8 cellular contexts compared by ENCODE assay signal in the genomic region with DNA sequence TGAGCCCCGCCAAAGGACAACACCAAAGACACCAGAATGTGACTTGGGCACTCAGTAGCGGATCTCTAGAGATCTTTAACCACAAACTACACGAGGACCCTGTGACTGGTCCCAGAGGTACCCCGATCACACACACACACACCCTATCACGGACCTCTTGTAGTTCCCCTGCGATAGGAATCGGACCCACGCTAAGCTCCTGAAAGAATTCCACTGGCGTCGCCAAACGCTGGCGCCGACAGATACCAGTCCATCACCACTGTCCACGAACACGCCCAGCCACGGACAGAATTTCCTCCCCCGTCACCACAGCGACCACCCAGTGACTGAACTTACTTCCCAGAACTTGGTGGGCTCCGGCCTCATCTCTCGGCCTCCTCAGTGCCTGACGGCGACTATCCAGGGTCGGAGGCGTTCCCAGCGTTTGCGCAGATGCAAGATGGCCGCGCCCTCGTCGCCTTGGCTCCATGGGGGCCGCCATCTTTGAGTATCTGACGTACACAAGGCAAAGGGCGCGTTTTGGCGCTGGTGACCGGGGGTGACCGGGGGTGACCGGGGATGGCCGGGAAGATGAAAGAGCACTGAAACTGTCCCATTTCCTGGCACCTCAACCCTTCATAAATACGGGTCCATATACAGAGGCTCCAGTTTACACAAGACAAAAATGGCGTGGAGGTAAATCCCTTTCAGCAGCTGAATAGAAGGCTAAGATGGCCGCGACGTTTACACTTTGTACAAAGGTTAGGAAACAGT. TPM values are rescaled to one million over a fixed set of nuclear protein-coding genes. Genes with fewer than 3 reads are reported as not detected.
DNase-seq lines count a peak whose midpoint lies in the region; ATAC-seq and TF ChIP-seq lines count a peak whose summit lies in the region.

A gene (minus strand): TSS at position 407 of the 753 bp plus-strand sequence. CDS start 4,500 bp downstream, outside the sequence.

- no peaks in the 10 kb centered on the region for H3K27me3 Mint-ChIP-seq in CD4-positive, CD25-positive, alpha-beta regulatory T cell
- H3K27me3 Mint-ChIP-seq in activated T-cell treated with anti-CD3 and anti-CD28 coated beads, Interleukin-2, amount 50 U/mL, for 4 hours (ENCODE audit: low read depth), result no peaks in the 10 kb centered on the region

- 0 to 1% methylated on average over 44 of the region's 44 CpGs for WGBS in esophagus, 2 donors

- peak within 1 kb of the TSS; percentile 100 for H2AFZ ChIP-seq in OCI-LY3 (ENCODE audit: low read depth, low read length)

- H3K27ac Mint-ChIP-seq in CD4-positive, CD25-positive, alpha-beta regulatory T cell, result peak within 1 kb of the TSS; percentile 96 to 98 (median 97)

- ATAC-seq in CD4-positive, CD25-positive, alpha-beta regulatory T cell (ENCODE audit: low read depth in 2 of 2), result peak; percentile 89 to 92
- peak; percentile 75 for ATAC-seq in GM19438 (IDR thresholded peaks at IDR 0.05; ENCODE audit: low read depth, unreplicated experiment)
- ATAC-seq in activated T-cell treated with anti-CD3 and anti-CD28 coated beads, Interleukin-2, amount 50 U/mL, for 4 hours, result peak; percentile 99

- H3K4me3 Mint-ChIP-seq in CD4-positive, CD25-positive, alpha-beta regulatory T cell, result peak within 1 kb of the TSS; percentile 97 to 98 (median 97)
- peak within 1 kb of the TSS; percentile 96 for H3K4me3 Mint-ChIP-seq in activated T-cell treated with anti-CD3 and anti-CD28 coated beads, Interleukin-2, amount 50 U/mL, for 4 hours

- H3K27ac ChIP-seq in CD4-positive, CD25-positive, alpha-beta regulatory T cell (ENCODE audit: insufficient read depth, low read length, poor library complexity, severe bottlenecking), result peak within 1 kb of the TSS; percentile 75
- H3K27ac ChIP-seq in OCI-LY3 (ENCODE audit: low read length) (peak within 1 kb of the TSS; percentile 51), esophagus (ENCODE audit: low read depth in 2 of 2, low read length in 1 of 2) (peak within 1 kb of the TSS; percentile 71 to 95), mucosa of rectum (ENCODE audit: low read depth in 2 of 2, low read length in 2 of 2) (peak within 1 kb of the TSS; percentile 67 to 89)

- H3K27me3 ChIP-seq in CD4-positive, CD25-positive, alpha-beta regulatory T cell (ENCODE audit: control insufficient read depth, insufficient read depth, low read length), result no peaks in the 10 kb centered on the region
- no peaks in the 10 kb centered on the region for H3K27me3 ChIP-seq in OCI-LY3 (ENCODE audit: low read depth, low read length)
- H3K27me3 ChIP-seq in esophagus (ENCODE audit: control insufficient read depth in 1 of 2, insufficient read depth in 2 of 2, low read length in 2 of 2), result no peaks in the 10 kb centered on the region
- H3K27me3 ChIP-seq in mucosa of rectum (ENCODE audit: control insufficient read depth in 2 of 2, insufficient read depth in 2 of 2, low read length in 2 of 2), result no peaks in the 10 kb centered on the region

- H3K4me1 Mint-ChIP-seq in CD4-positive, CD25-positive, alpha-beta regulatory T cell, result peaks cover 10 to 26% (median 18%) of the 10 kb centered on the region in 4 donors
- peaks cover 19% of the 10 kb centered on the region for H3K4me1 Mint-ChIP-seq in activated T-cell treated with anti-CD3 and anti-CD28 coated beads, Interleukin-2, amount 50 U/mL, for 4 hours (ENCODE audit: low read depth)

- H3K36me3 ChIP-seq in CD4-positive, CD25-positive, alpha-beta regulatory T cell (ENCODE audit: control insufficient read depth, insufficient read depth, low read length), result peaks cover 14% of the 10 kb centered on the region
- H3K36me3 ChIP-seq in OCI-LY3 (replicated peaks; ENCODE audit: low read depth, low read length) (peaks cover 56% of the 10 kb centered on the region), esophagus (ENCODE audit: control insufficient read depth in 2 of 2, insufficient read depth in 2 of 2, low read length in 1 of 2) (peaks cover 0 to 3% of the 10 kb centered on the region in 2 donors), mucosa of rectum (ENCODE audit: control insufficient read depth in 2 of 2, insufficient read depth in 2 of 2, low read length in 2 of 2) (peaks cover 10 to 12% of the 10 kb centered on the region in 2 donors)

- H3K4me3 ChIP-seq in CD4-positive, CD25-positive, alpha-beta regulatory T cell (ENCODE audit: low read depth, low read length), result peak within 1 kb of the TSS; percentile 95
- H3K4me3 ChIP-seq in OCI-LY3 (ENCODE audit: low read length), result peak within 1 kb of the TSS; percentile 90
- H3K4me3 ChIP-seq in esophagus (ENCODE audit: low read depth in 1 of 2, low read length in 2 of 2), result peak within 1 kb of the TSS; percentile 68 to 75
- peak within 1 kb of the TSS; percentile 88 to 99 for H3K4me3 ChIP-seq in mucosa of rectum (ENCODE audit: low read length in 2 of 2)

- peak within 1 kb of the TSS; percentile 92 for H3K4me2 ChIP-seq in OCI-LY3 (ENCODE audit: low read length)

- H3K9me3 ChIP-seq in CD4-positive, CD25-positive, alpha-beta regulatory T cell (ENCODE audit: control insufficient read depth in 2 of 2, low read length in 2 of 2), result peaks cover 38 to 71% of the 10 kb centered on the region in 2 experiments
- H3K9me3 ChIP-seq in OCI-LY3 (ENCODE audit: insufficient read depth, low read length) (peaks cover 25% of the 10 kb centered on the region), esophagus (ENCODE audit: control insufficient read depth in 2 of 2, insufficient read depth in 1 of 2, low read depth in 1 of 2, low read length in 1 of 2) (peaks cover 7 to 8% of the 10 kb centered on the region in 2 donors), mucosa of rectum (ENCODE audit: control insufficient read depth in 2 of 2, low read length in 2 of 2) (peaks cover 9 to 12% of the 10 kb centered on the region in 2 donors)

- DNase-seq in CD4-positive, CD25-positive, alpha-beta regulatory T cell, result peak; percentile 70 to 92 (median 88)
- peak; percentile 71 for DNase-seq in HS-27A (ENCODE audit: low read depth)
- DNase-seq in activated T-cell treated with anti-CD3 and anti-CD28 coated beads, Interleukin-2, amount 50 U/mL, for 4 hours, result peak; percentile 85
- peak; percentile 83 for DNase-seq in stimulated activated CD8-positive, alpha-beta memory T cell treated with anti-CD3 and anti-CD28 coated beads, Interleukin-4, amount 100 ng/mL, for 24 hours (ENCODE audit: low read depth)

- peaks cover 7 to 60% (median 40%) of the 10 kb centered on the region in 7 donors for H3K9me3 Mint-ChIP-seq in CD4-positive, CD25-positive, alpha-beta regulatory T cell
- peaks cover 47% of the 10 kb centered on the region for H3K9me3 Mint-ChIP-seq in activated T-cell treated with anti-CD3 and anti-CD28 coated beads, Interleukin-2, amount 50 U/mL, for 4 hours

- H4K20me1 ChIP-seq in OCI-LY3 (ENCODE audit: insufficient read depth, low read length), result no peaks in the 10 kb centered on the region

- peaks cover 34% of the 10 kb centered on the region for H3K36me3 Mint-ChIP-seq in CD4-positive, CD25-positive, alpha-beta regulatory T cell
- H3K36me3 Mint-ChIP-seq in activated T-cell treated with anti-CD3 and anti-CD28 coated beads, Interleukin-2, amount 50 U/mL, for 4 hours (ENCODE audit: insufficient read depth), result peaks cover 35% of the 10 kb centered on the region

- peaks cover 9% of the 10 kb centered on the region for H3K79me2 ChIP-seq in OCI-LY3 (ENCODE audit: low read length)

- peaks cover 8% of the 10 kb centered on the region for H3K4me1 ChIP-seq in CD4-positive, CD25-positive, alpha-beta regulatory T cell (ENCODE audit: control insufficient read depth, insufficient read depth, low read length, poor library complexity, severe bottlenecking)
- peaks cover 8% of the 10 kb centered on the region for H3K4me1 ChIP-seq in OCI-LY3 (ENCODE audit: low read length)
- H3K4me1 ChIP-seq in esophagus (ENCODE audit: control insufficient read depth in 2 of 2, insufficient read depth in 2 of 2, low read length in 1 of 2), result peaks cover 0 to 3% of the 10 kb centered on the region in 2 donors
- peaks cover 3 to 4% of the 10 kb centered on the region in 2 donors for H3K4me1 ChIP-seq in mucosa of rectum (ENCODE audit: control insufficient read depth in 2 of 2, insufficient read depth in 2 of 2, low read length in 2 of 2)

- H3K9ac ChIP-seq in OCI-LY3 (ENCODE audit: low read length) (peak within 1 kb of the TSS; percentile 80), mucosa of rectum (ENCODE audit: low read depth in 1 of 2, low read length in 2 of 2) (peak within 1 kb of the TSS; percentile 85 to 91)

- TF ChIP-seq CTCF in OCI-LY3 (IDR thresholded peaks at IDR 0.05; ENCODE audit: low read depth, low read length), result no peak

RNA-seq across cellular contexts. Expression of the gene that starts here (rescaled TPM):
- 13.0 TPM for total RNA-seq in CD4-positive, CD25-positive, alpha-beta regulatory T cell
- polyA plus RNA-seq in CD4-positive, CD25-positive, alpha-beta regulatory T cell, result 10 to 100 TPM in 2 of 4 donors, 1 to 10 TPM in 2; 6.6 to 12.9 (median 10.3) TPM
- 1 to 10 TPM; 3.7 to 4.5 (median 4.2) TPM for total RNA-seq in activated T-cell treated with anti-CD3 and anti-CD28 coated beads, Interleukin-2, amount 50 U/mL, for 4 hours
- 1 to 10 TPM; 1.9 to 3.1 TPM for polyA plus RNA-seq in esophagus

Comparison
In these comparisons a context has a peak if more than half of its experiments do, and no peak if none do; other contexts are left out.
1. Peak in every context shown above with its lines: DNase-seq, ATAC-seq, H3K4me3 ChIP-seq and H3K27ac ChIP-seq.